Comparison of ENCODE assay signal across 12 cellular contexts in genomic region chr10:14024349-14025202, GRCh38.
DNase-seq lines count a peak whose midpoint lies in the region; ATAC-seq and TF ChIP-seq lines count a peak whose summit lies in the region.
"Had no signal": no experiment of that assay in that cellular context is flagged by ENCODE, and none has a peak within 500 bp of the region (broad histone marks: within the 10 kb centered on the region; RNA-seq: fewer than 3 reads in every experiment).

No MANE protein-coding gene starts in this region.

- H3K4me2 ChIP-seq in mammary epithelial cell (ENCODE audit: insufficient read depth, low read depth, low read length) = no peak overlapping the region

- peak; percentile 54 for ATAC-seq in HG03432 (IDR thresholded peaks at IDR 0.05; ENCODE audit: unreplicated experiment)
- no peak for ATAC-seq in HG02623 (IDR thresholded peaks at IDR 0.05; ENCODE audit: unreplicated experiment)
- no peak for ATAC-seq in HG02571 (IDR thresholded peaks at IDR 0.05; ENCODE audit: unreplicated experiment)

- H3K9ac ChIP-seq in mammary epithelial cell (ENCODE audit: insufficient read depth, low read length) = no peak overlapping the region

- in situ Hi-C loops in mammary epithelial cell (cut with MboI; ENCODE audit: low sequenced_read_pairs in 2 of 2) = no loop called here

- DNase-seq in dorsolateral prefrontal cortex (no peak), mucosa of gallbladder (ENCODE audit: low spot score) (peak; percentile 43), tibial nerve (ENCODE audit: low spot score in 2 of 2) (peak in 1 of 2 donors; percentile 43), mammary epithelial cell (no peak)
- DNase-seq: Caco-2, foreskin fibroblast, Kasumi-1, kidney had no signal

- H3K79me2 ChIP-seq in mammary epithelial cell (ENCODE audit: insufficient read depth, low read length) = no peaks in the 10 kb centered on the region

- no peaks in the 10 kb centered on the region for H4K20me1 ChIP-seq in mammary epithelial cell (ENCODE audit: insufficient read depth, low read length)

- no peak for TF ChIP-seq CTCF in dorsolateral prefrontal cortex (IDR thresholded peaks at IDR 0.05 in 54 of 56, conservative IDR thresholded peaks at IDR 0.05 in 2 of 56; ENCODE audit: low read depth in 1 of 56, partially characterized antibody in 56 of 56)
- TF ChIP-seq CTCF in tibial nerve (IDR thresholded peaks at IDR 0.05) = no peak
- TF ChIP-seq CTCF in mammary epithelial cell (conservative IDR thresholded peaks at IDR 0.05 in 1 of 2, IDR thresholded peaks at IDR 0.05 in 1 of 2; ENCODE audit: extremely low read depth in 1 of 2, insufficient read depth in 1 of 2, low read depth in 1 of 2, low read length in 2 of 2) = no peak

- dilution Hi-C loops in mammary epithelial cell (cut with HindIII; ENCODE audit: low sequenced_read_pairs) = no loop called here

- peak overlapping the region in 44 of 59 donors; percentile 3 to 82 (median 58) for H3K27ac ChIP-seq in dorsolateral prefrontal cortex
- H3K27ac ChIP-seq in tibial nerve = peak overlapping the region in 3 of 4 donors; percentile 57 to 84 (median 65)
- H3K27ac ChIP-seq in mammary epithelial cell (ENCODE audit: insufficient read depth, low read depth, low read length) = no peak overlapping the region

- peak in 1 of 2 donors; percentile 79 for TF ChIP-seq EP300 in tibial nerve (IDR thresholded peaks at IDR 0.05)

- H2AFZ ChIP-seq in mammary epithelial cell (ENCODE audit: low read depth, low read length) = no peak overlapping the region

- no TSS peak for BruUV-seq in mammary epithelial cell (replicated peaks; lab: Mats Ljungman, UMichigan)

- H3K4me3 ChIP-seq in dorsolateral prefrontal cortex (peak overlapping the region in 49 of 59 donors; percentile 1 to 52 (median 33)), tibial nerve (peak overlapping the region; percentile 9 to 48 (median 30)), mammary epithelial cell (replicated peaks in 1 of 3; ENCODE audit: insufficient read depth in 1 of 3, low read depth in 2 of 3, low read length in 3 of 3) (no peak overlapping the region)
- H3K4me3 ChIP-seq: pancreas had no signal

- no peaks in the 10 kb centered on the region for H3K9me3 ChIP-seq in tibial nerve
- H3K9me3 ChIP-seq in mammary epithelial cell (replicated peaks; ENCODE audit: insufficient read depth, low read length) = no peaks in the 10 kb centered on the region
- H3K9me3 ChIP-seq: Caco-2, pancreas had no signal

- CTCF ChIA-PET in mammary epithelial cell (lab: Charles Lee; ENCODE audit: low non-redundant PET) = no interaction called here

- H3K36me3 ChIP-seq in tibial nerve (no peaks in the 10 kb centered on the region), mammary epithelial cell (ENCODE audit: insufficient read depth, low read length) (no peaks in the 10 kb centered on the region)
- H3K36me3 ChIP-seq: pancreas had no signal

- WGBS in tibial nerve, 2 donors = 44 to 52% methylated on average over 15 of the region's 15 CpGs
- 77% methylated on average over 14 of the region's 15 CpGs for WGBS in mammary epithelial cell (ENCODE audit: low coverage, missing lambda C conversion rate)

- TF ChIP-seq POLR2A in tibial nerve (IDR thresholded peaks at IDR 0.05) = peak in 1 of 2 donors; percentile 11

- intact Hi-C loops in dorsolateral prefrontal cortex (cut with DNase I) (no loop called here), mammary epithelial cell (cut with micrococcal nuclease) (no loop called here)

- peaks cover 0 to 48% (median 0%) of the 10 kb centered on the region in 45 donors for H3K27me3 ChIP-seq in dorsolateral prefrontal cortex
- H3K27me3 ChIP-seq in tibial nerve = no peaks in the 10 kb centered on the region
- no peaks in the 10 kb centered on the region for H3K27me3 ChIP-seq in mammary epithelial cell (ENCODE audit: insufficient read depth, low read length)
- H3K27me3 ChIP-seq: pancreas had no signal

- H3K4me1 ChIP-seq in tibial nerve (peaks cover 0 to 22% (median 7%) of the 10 kb centered on the region in 4 donors), mammary epithelial cell (ENCODE audit: insufficient read depth, low read length) (peaks cover 10% of the 10 kb centered on the region)
- H3K4me1 ChIP-seq: Caco-2, pancreas had no signal

Comparison
In these comparisons a context has a peak if more than half of its experiments do, and no peak if none do; other contexts are left out.
1. H3K4me3 ChIP-seq: peak in dorsolateral prefrontal cortex (49 of 59) and tibial nerve (4 of 4); none in mammary epithelial cell (0 of 3).